Comparison of ENCODE assay signal across 9 cellular contexts in genomic region chr2:23452853-23453420, GRCh38.
DNase-seq lines count a peak whose midpoint lies in the region; ATAC-seq, FAIRE-seq and TF ChIP-seq lines count a peak whose summit lies in the region.
"Had no signal": no experiment of that assay in that cellular context is flagged by ENCODE, and none has a peak within 500 bp of the region (broad histone marks: within the 10 kb centered on the region; RNA-seq: fewer than 3 reads in every experiment).

No MANE protein-coding gene starts in this region.

- no peak for FAIRE-seq in HTR-8/SVneo (lab: Jason Lieb, UNC)

- H3K4me1 ChIP-seq in vagina, result peaks cover 9% of the 10 kb centered on the region

- H3K9me3 ChIP-seq in vagina, result no peaks in the 10 kb centered on the region

- no peaks in the 10 kb centered on the region for H3K36me3 Mint-ChIP-seq in neural crest cell (ENCODE audit: low read depth)

- H3K27me3 Mint-ChIP-seq in neural crest cell (ENCODE audit: low read depth), result no peaks in the 10 kb centered on the region

- H3K4me1 Mint-ChIP-seq in neural crest cell, result peaks cover 71% of the 10 kb centered on the region

- TF ChIP-seq POLR2A in vagina (IDR thresholded peaks at IDR 0.05), result no peak

- no peaks in the 10 kb centered on the region for H3K36me3 ChIP-seq in vagina

- H3K4me3 Mint-ChIP-seq in neural crest cell, result peak overlapping the region; percentile 46

- no peak overlapping the region for H3K27ac ChIP-seq in vagina

- intact Hi-C loops in vagina (cut with DNase I), result no loop called here

- H3K27ac Mint-ChIP-seq in neural crest cell (ENCODE audit: unreplicated experiment), result peak overlapping the region; percentile 96

- no peak overlapping the region for H3K4me3 ChIP-seq in vagina
- H3K4me3 ChIP-seq: lung had no signal

- no peak for TF ChIP-seq CTCF in neural crest cell (conservative IDR thresholded peaks at IDR 0.05)
- no peak for TF ChIP-seq CTCF in vagina (IDR thresholded peaks at IDR 0.05)

- H3K27me3 ChIP-seq in vagina, result no peaks in the 10 kb centered on the region

- DNase-seq in stimulated activated CD4-positive, alpha-beta T cell treated with anti-CD3 and anti-CD28 coated beads, Interleukin-15, amount 100 ng/mL, for 24 hours, result peak; percentile 43
- DNase-seq in stimulated activated CD4-positive, alpha-beta T cell treated with anti-CD3 and anti-CD28 coated beads, Interleukin-12 subunit alpha, Interleukin-12 subunit beta, amount 100 ng/mL, for 4 hours, result no peak
- DNase-seq in activated T-cell treated with anti-CD3 and anti-CD28 coated beads, Interleukin-2, amount 50 U/mL, for 1 hour, result peak; percentile 39
- DNase-seq in neural crest cell (ENCODE audit: low read depth, low spot score) (no peak), vagina (ENCODE audit: extremely low spot score in 2 of 2) (no peak), NCI-H2081 (lab: John Stamatoyannopoulos, UW) (no peak), HTR-8/SVneo (ENCODE audit: insufficient read length, low spot score) (no peak)

- ATAC-seq in HG03378 (IDR thresholded peaks at IDR 0.05; ENCODE audit: unreplicated experiment), result peak; percentile 61

- H3K9me3 Mint-ChIP-seq in neural crest cell, result peaks cover 3% of the 10 kb centered on the region

Comparison
In these comparisons a context has a peak if more than half of its experiments do, and no peak if none do; other contexts are left out.
1. DNase-seq: peak in stimulated activated CD4-positive, alpha-beta T cell treated with anti-CD3 and anti-CD28 coated beads, Interleukin-15, amount 100 ng/mL, for 24 hours (single experiment) and activated T-cell treated with anti-CD3 and anti-CD28 coated beads, Interleukin-2, amount 50 U/mL, for 1 hour (single experiment); none in stimulated activated CD4-positive, alpha-beta T cell treated with anti-CD3 and anti-CD28 coated beads, Interleukin-12 subunit alpha, Interleukin-12 subunit beta, amount 100 ng/mL, for 4 hours (single experiment), neural crest cell (single experiment), vagina (0 of 2), NCI-H2081 (0 of 2) and HTR-8/SVneo (single experiment).